ENCODE assay signal across 8 cellular contexts in the genomic region with DNA sequence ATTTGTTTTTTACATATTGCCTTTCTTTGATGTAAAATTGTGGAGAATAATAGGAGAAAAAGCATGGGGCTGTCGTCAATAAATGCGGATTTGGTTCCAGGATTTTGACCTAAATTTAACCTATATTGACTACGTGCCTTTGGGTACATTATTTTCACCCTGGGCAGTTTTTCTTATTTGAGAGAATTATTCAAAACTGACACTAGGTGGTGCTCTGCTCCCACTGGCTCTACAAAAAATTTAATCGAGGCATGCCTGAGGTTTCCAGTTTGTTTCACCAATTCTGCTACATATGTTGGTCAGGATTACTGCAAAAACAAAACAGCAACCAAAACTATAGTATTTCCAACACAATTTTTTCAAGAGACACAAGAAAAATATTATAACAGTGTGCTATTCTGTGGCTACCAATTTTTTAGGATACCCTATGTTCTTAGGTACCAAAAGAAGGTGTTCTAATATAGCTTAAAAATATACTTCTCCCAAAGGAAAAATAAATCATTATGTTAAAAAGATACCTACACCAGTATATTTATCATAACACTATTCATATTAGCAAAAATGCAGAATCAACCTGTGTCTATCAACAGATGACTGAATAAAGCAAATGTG. TPM values are rescaled to one million over a fixed set of nuclear protein-coding genes. Genes with fewer than 3 reads are reported as not detected.
DNase-seq lines count a peak whose midpoint lies in the region; ATAC-seq, FAIRE-seq and TF ChIP-seq lines count a peak whose summit lies in the region.

No MANE protein-coding gene starts in this region.

- CTCF ChIA-PET in K562 (lab: Yijun Ruan, JAX; ENCODE audit: low intra/inter-chr PET ratio): interaction anchor here (0.8 to 3.6 kb wide), 2 partner anchors 108 to 585 kb away, joined by 3 to 34 read pairs; no protein-coding TSS in a partner anchor
- CTCF ChIA-PET in activated CD4-positive, alpha-beta memory T cell treated with anti-CD3 and anti-CD28 coated beads for 36 hours (lab: Charles Lee): interaction anchor here (0.6 to 3.9 kb wide), 7 partner anchors 11 to 239 kb away, joined by 3 to 59 read pairs (median 4); no protein-coding TSS in a partner anchor

- peak; percentile 58 to 89 (median 75) for TF ChIP-seq CTCF in heart left ventricle (IDR thresholded peaks at IDR 0.05)
- peak; percentile 57 to 82 (median 59) for TF ChIP-seq CTCF in K562 (IDR thresholded peaks at IDR 0.05 in 2 of 3, conservative IDR thresholded peaks at IDR 0.05 in 1 of 3; ENCODE audit: insufficient read depth in 2 of 3, low read depth in 1 of 3, low read length in 3 of 3)

- no peaks in the 10 kb centered on the region for H3K9me1 ChIP-seq in K562 (ENCODE audit: control insufficient read depth, insufficient read depth, low read length)

- no peak for TF ChIP-seq EP300 in K562 (IDR thresholded peaks at IDR 0.05; ENCODE audit: low read length)

- H3K27me3 ChIP-seq in heart left ventricle: peaks cover 0 to 18% (median 0%) of the 10 kb centered on the region in 9 donors
- no peaks in the 10 kb centered on the region for H3K27me3 ChIP-seq in right cardiac atrium (ENCODE audit: control insufficient read depth, insufficient read depth)
- H3K27me3 ChIP-seq in HAP-1 (ENCODE audit: low read depth): peaks cover 22% of the 10 kb centered on the region
- no peaks in the 10 kb centered on the region for H3K27me3 ChIP-seq in K562 (ENCODE audit: control insufficient read depth in 2 of 2, insufficient read depth in 2 of 2, low read length in 2 of 2)

- H4K20me1 ChIP-seq in K562 (replicated peaks; ENCODE audit: control insufficient read depth, insufficient read depth, low read length): no peaks in the 10 kb centered on the region

- H3K27ac ChIP-seq in heart left ventricle: no peak overlapping the region
- H3K27ac ChIP-seq in right cardiac atrium (ENCODE audit: low read length): no peak overlapping the region
- no peak overlapping the region for H3K27ac ChIP-seq in K562 (ENCODE audit: extremely low read depth, low read depth, low read length)

- no peak for ATAC-seq in heart left ventricle
- ATAC-seq in right cardiac atrium: no peak
- ATAC-seq in K562: peak; percentile 74
- peak; percentile 83 for ATAC-seq in left lobe of liver

- H3K4me3 ChIP-seq in heart left ventricle (no peak overlapping the region), right cardiac atrium (ENCODE audit: low read length) (no peak overlapping the region), HAP-1 (no peak overlapping the region), K562 (no peak overlapping the region)

- H3K9me3 Mint-ChIP-seq in activated CD4-positive, alpha-beta memory T cell treated with anti-CD3 and anti-CD28 coated beads for 36 hours: no peaks in the 10 kb centered on the region

- H3K27ac Mint-ChIP-seq in activated CD4-positive, alpha-beta memory T cell treated with anti-CD3 and anti-CD28 coated beads for 36 hours: no peak overlapping the region

- H3K36me3 Mint-ChIP-seq in activated CD4-positive, alpha-beta memory T cell treated with anti-CD3 and anti-CD28 coated beads for 36 hours: no peaks in the 10 kb centered on the region

- TF ChIP-seq RAD21 in K562 (CRISPR knock-in tag; conservative IDR thresholded peaks at IDR 0.05 in 1 of 2, IDR thresholded peaks at IDR 0.05 in 1 of 2): peak; percentile 81 to 83

- intact Hi-C loops in heart left ventricle (cut with DNase I): loop anchor here (1.0 to 10.0 kb wide), 5 partner anchors 106 to 586 kb away; no protein-coding TSS in a partner anchor
- intact Hi-C loops in right cardiac atrium (cut with DNase I): loop anchor here (2.0 to 10.0 kb wide), 4 partner anchors 54 to 584 kb away; partner anchors contain the start of gene SMPDL3A (in 1 of the 4)
- intact Hi-C loops in K562 (cut with micrococcal nuclease): loop anchor here (1.0 to 5.0 kb wide), 4 partner anchors 108 to 986 kb away; no protein-coding TSS in a partner anchor
- intact Hi-C loops in activated CD4-positive, alpha-beta memory T cell treated with anti-CD3 and anti-CD28 coated beads for 36 hours (cut with micrococcal nuclease): loop anchor here (1.0 kb wide), 2 partner anchors 108 to 587 kb away; no protein-coding TSS in a partner anchor

- in situ Hi-C loops in HAP-1 (cut with MboI; ENCODE audit: low sequenced_read_pairs) (no loop called here), K562 (cut with MboI) (loop anchor here (25.0 kb wide), 1 partner anchor 581 kb away; no protein-coding TSS in a partner anchor)

- no peak overlapping the region for H3K4me2 ChIP-seq in K562 (ENCODE audit: insufficient read depth, low read length)

- TF ChIP-seq POLR2A in heart left ventricle (IDR thresholded peaks at IDR 0.05): no peak
- no peak for TF ChIP-seq POLR2A in K562 (conservative IDR thresholded peaks at IDR 0.05)

- no peak for DNase-seq in heart left ventricle
- DNase-seq in right cardiac atrium: no peak
- DNase-seq in HAP-1 (ENCODE audit: low spot score in 2 of 2): peak; percentile 18 to 54
- DNase-seq in NCI-H2107 treated with DMSO at 0.1 percent for 48 hours (lab: John Stamatoyannopoulos, UW; ENCODE audit: unreplicated experiment): peak; percentile 55
- DNase-seq in K562 (ENCODE audit: extremely low read depth in 1 of 4, low spot score in 3 of 4): peak in 3 of 4 experiments; percentile 31 to 57 (median 32)
- DNase-seq in left lobe of liver (ENCODE audit: low spot score): no peak
- no peak for DNase-seq in NK-92 treated with Interleukin-12 subunit alpha and Interleukin-12 subunit beta, amount 100 ng/mL, for 24 hours (lab: John Stamatoyannopoulos, UW)
- no peak for DNase-seq in activated CD4-positive, alpha-beta memory T cell treated with anti-CD3 and anti-CD28 coated beads for 36 hours

- no peaks in the 10 kb centered on the region for H3K4me1 Mint-ChIP-seq in activated CD4-positive, alpha-beta memory T cell treated with anti-CD3 and anti-CD28 coated beads for 36 hours (ENCODE audit: low read depth)

- H2AFZ ChIP-seq in K562 (ENCODE audit: low read depth, low read length): no peak overlapping the region

- no peak overlapping the region for H3K4me3 Mint-ChIP-seq in activated CD4-positive, alpha-beta memory T cell treated with anti-CD3 and anti-CD28 coated beads for 36 hours

- H3K36me3 ChIP-seq in heart left ventricle: no peaks in the 10 kb centered on the region
- H3K36me3 ChIP-seq in HAP-1 (replicated peaks): no peaks in the 10 kb centered on the region
- no peaks in the 10 kb centered on the region for H3K36me3 ChIP-seq in K562 (ENCODE audit: control insufficient read depth, insufficient read depth, low read length)

- H3K9ac ChIP-seq in K562 (ENCODE audit: insufficient read depth in 1 of 2, low read depth in 2 of 2, low read length in 2 of 2): no peak overlapping the region

- WGBS in heart left ventricle, 4 donors: 1 to 3% (median 2%) methylated on average over 4 of the region's 4 CpGs
- WGBS in right cardiac atrium: 2% methylated on average over 4 of the region's 4 CpGs
- WGBS in K562 (ENCODE audit: insufficient coverage, low coverage, missing lambda C conversion rate): 4% methylated on average over 4 of the region's 4 CpGs

- POLR2A ChIA-PET in K562 (lab: Yijun Ruan, JAX): interaction anchor here (1.5 kb wide), 1 partner anchor 108 kb away, joined by 3 read pairs; no protein-coding TSS in a partner anchor
- POLR2A ChIA-PET in activated CD4-positive, alpha-beta memory T cell treated with anti-CD3 and anti-CD28 coated beads for 36 hours (lab: Charles Lee): no interaction called here

- no peaks in the 10 kb centered on the region for H3K79me2 ChIP-seq in K562 (ENCODE audit: control insufficient read depth, insufficient read depth, low read length)

- no peaks in the 10 kb centered on the region for H3K9me3 ChIP-seq in heart left ventricle
- H3K9me3 ChIP-seq in right cardiac atrium (ENCODE audit: control insufficient read depth, low read length): no peaks in the 10 kb centered on the region
- H3K9me3 ChIP-seq in HAP-1: no peaks in the 10 kb centered on the region
- no peaks in the 10 kb centered on the region for H3K9me3 ChIP-seq in K562 (replicated peaks; ENCODE audit: control insufficient read depth, insufficient read depth, low read depth, low read length)

- BruUV-seq in K562 (replicated peaks; lab: Mats Ljungman, UMichigan): no TSS peak

- H3K4me1 ChIP-seq in heart left ventricle (no peaks in the 10 kb centered on the region), right cardiac atrium (ENCODE audit: control insufficient read depth, insufficient read depth, low read length) (no peaks in the 10 kb centered on the region), HAP-1 (no peaks in the 10 kb centered on the region), K562 (replicated peaks in 1 of 2; ENCODE audit: control insufficient read depth in 2 of 2, insufficient read depth in 2 of 2, low read length in 2 of 2) (no peaks in the 10 kb centered on the region)

- H3K27me3 Mint-ChIP-seq in activated CD4-positive, alpha-beta memory T cell treated with anti-CD3 and anti-CD28 coated beads for 36 hours: no peaks in the 10 kb centered on the region

- FAIRE-seq in K562 (lab: Jason Lieb, UNC): peak; percentile 59

RNA-seq across cellular contexts. Expression of gene FABP7, which starts 48.6 kb away (rescaled TPM):
- total RNA-seq in heart left ventricle (under 1 TPM in 1 of 9 donors, not detected in 8; 0.61 TPM), right cardiac atrium (1 to 10 TPM in 2 of 4 donors, under 1 TPM in 1, not detected in 1; 0.51 to 1.1 (median 1.0) TPM), K562 (2014; rRNA removed) (not detected in 2 replicates), K562 (2014; rRNA removed; fragmentation: Illumina TruSeq; extraction: Trizol) (not detected in 2 replicates), K562 (2015; rRNA removed; fragmentation: Illumina TruSeq; extraction: Trizol) (not detected in 2 replicates), K562 (2021) (not detected in 2 replicates), left lobe of liver (not detected)
- polyA plus RNA-seq in heart left ventricle (under 1 TPM in 1 of 2 donors, not detected in 1; 0.17 TPM), right cardiac atrium (3.3 TPM), K562 (2011; rRNA removed) (not detected in 2 replicates), K562 (2014; fragmentation: Illumina TruSeq; extraction: Trizol) (not detected in 2 replicates), K562 (2014; fragmentation: Nextera tagmentation; extraction: Ambion mirVana) (under 1 TPM; 0.07 to 0.14 TPM), K562 (2014; rRNA removed) (not detected in 2 replicates)
- total RNA-seq in K562 (2011; cell fraction: chromatin; rRNA removed; ENCODE audit: low replicate concordance): not detected in 2 replicates
- total RNA-seq in K562 (2011; cell fraction: nucleolus; rRNA removed): not detected in 2 replicates
- total RNA-seq in K562 (2011; cell fraction: nucleoplasm; rRNA removed): not detected in 2 replicates
- polyA plus RNA-seq in K562 (2011; cell fraction: cytosol; rRNA removed): not detected in 2 replicates
- not detected in 2 replicates for polyA plus RNA-seq in K562 (2011; cell fraction: nucleus; rRNA removed)
- polyA plus RNA-seq in K562 (2012): not detected in 2 replicates
- not detected in 2 replicates for polyA minus RNA-seq in K562 (2011; rRNA and poly(A)+ RNA removed)
- polyA minus RNA-seq in K562 (2011; cell fraction: cytosol; rRNA and poly(A)+ RNA removed): not detected in 2 replicates
- polyA minus RNA-seq in K562 (2011; cell fraction: nucleus; rRNA and poly(A)+ RNA removed): not detected in 2 replicates
- total RNA-seq in activated CD4-positive, alpha-beta memory T cell treated with anti-CD3 and anti-CD28 coated beads for 36 hours: not detected

RNA-seq across cellular contexts. Expression of gene SMPDL3A, which starts 58.2 kb away (rescaled TPM):
- 10 to 100 TPM in 1 of 9 donors, 1 to 10 TPM in 8; 3.5 to 10.4 (median 4.6) TPM for total RNA-seq in heart left ventricle
- polyA plus RNA-seq in heart left ventricle: 1 to 10 TPM; 4.1 to 8.1 TPM
- total RNA-seq in right cardiac atrium: 1 to 10 TPM; 4.7 to 8.3 (median 7.5) TPM
- polyA plus RNA-seq in right cardiac atrium: 6.9 TPM
- 0.25 and 3.2 TPM in 2 replicates for total RNA-seq in K562 (2011; cell fraction: chromatin; rRNA removed; ENCODE audit: low replicate concordance)
- total RNA-seq in K562 (2011; cell fraction: nucleolus; rRNA removed): 0.17 and 0.53 TPM in 2 replicates
- 0.44 and 0.92 TPM in 2 replicates for total RNA-seq in K562 (2011; cell fraction: nucleoplasm; rRNA removed)
- total RNA-seq in K562 (2014; rRNA removed): 0.23 and 0.53 TPM in 2 replicates
- total RNA-seq in K562 (2014; rRNA removed; fragmentation: Illumina TruSeq; extraction: Trizol): 0.87 and 0.99 TPM in 2 replicates
- total RNA-seq in K562 (2015; rRNA removed; fragmentation: Illumina TruSeq; extraction: Trizol): 0.49 and 0.54 TPM in 2 replicates
- 0.81 and 0.91 TPM in 2 replicates for total RNA-seq in K562 (2021)
- 0.28 and 0.65 TPM in 2 replicates for polyA plus RNA-seq in K562 (2011; rRNA removed)
- 0.22 and 0.63 TPM in 2 replicates for polyA plus RNA-seq in K562 (2011; cell fraction: cytosol; rRNA removed)
- 0.34 and 0.63 TPM in 2 replicates for polyA plus RNA-seq in K562 (2011; cell fraction: nucleus; rRNA removed)
- polyA plus RNA-seq in K562 (2012): 0.64 and 1.3 TPM in 2 replicates
- 0.43 and 0.64 TPM in 2 replicates for polyA plus RNA-seq in K562 (2014; fragmentation: Illumina TruSeq; extraction: Trizol)
- under 1 TPM; 0.14 to 0.27 TPM for polyA plus RNA-seq in K562 (2014; fragmentation: Nextera tagmentation; extraction: Ambion mirVana)
- polyA plus RNA-seq in K562 (2014; rRNA removed): 0.34 and 1.1 TPM in 2 replicates
- 0.25 and 0.45 TPM in 2 replicates for polyA minus RNA-seq in K562 (2011; rRNA and poly(A)+ RNA removed)
- polyA minus RNA-seq in K562 (2011; cell fraction: cytosol; rRNA and poly(A)+ RNA removed): not detected in 2 replicates
- polyA minus RNA-seq in K562 (2011; cell fraction: nucleus; rRNA and poly(A)+ RNA removed): 0.54 TPM in 1 of 2 replicates, not detected in the other
- 29.3 TPM for total RNA-seq in left lobe of liver
- total RNA-seq in activated CD4-positive, alpha-beta memory T cell treated with anti-CD3 and anti-CD28 coated beads for 36 hours: under 1 TPM; 0.17 to 0.21 TPM

Comparison
In these comparisons a context has a peak if more than half of its experiments do, and no peak if none do; other contexts are left out.
1. ATAC-seq: peak in K562 (single experiment) and left lobe of liver (single experiment); none in heart left ventricle (0 of 4) and right cardiac atrium (0 of 2).
2. DNase-seq: peak in HAP-1 (2 of 2), NCI-H2107 treated with DMSO at 0.1 percent for 48 hours (single experiment) and K562 (3 of 4); none in heart left ventricle (0 of 5), right cardiac atrium (0 of 3), left lobe of liver (single experiment), NK-92 treated with Interleukin-12 subunit alpha and Interleukin-12 subunit beta, amount 100 ng/mL, for 24 hours (single experiment) and activated CD4-positive, alpha-beta memory T cell treated with anti-CD3 and anti-CD28 coated beads for 36 hours (single experiment).